26 cellular contexts compared by ENCODE assay signal in the genomic region with DNA sequence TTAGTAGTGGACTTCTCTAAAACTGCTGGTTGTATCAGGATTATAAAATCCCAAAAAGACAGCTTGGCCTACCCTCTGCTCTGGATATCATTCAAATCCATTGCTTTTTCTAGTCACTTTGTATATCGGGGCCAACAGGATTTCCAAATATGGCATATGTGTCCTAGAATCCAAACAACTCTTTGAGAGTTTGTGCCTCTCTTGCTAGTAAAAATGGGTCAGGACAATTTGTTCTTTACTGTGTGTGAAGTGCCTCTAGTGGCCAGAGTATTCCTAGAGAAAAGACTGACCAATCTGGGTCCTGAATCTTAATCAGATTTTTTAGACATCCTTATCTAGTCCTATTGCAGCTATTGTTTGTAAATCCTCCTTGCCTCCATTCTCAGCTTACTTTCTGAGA. TPM values are rescaled to one million over a fixed set of nuclear protein-coding genes. Genes with fewer than 3 reads are reported as not detected.
DNase-seq lines count a peak whose midpoint lies in the region; ATAC-seq and TF ChIP-seq lines count a peak whose summit lies in the region.
"Had no signal": no experiment of that assay in that cellular context is flagged by ENCODE, and none has a peak within 500 bp of the region (broad histone marks: within the 10 kb centered on the region; RNA-seq: fewer than 3 reads in every experiment).

No MANE protein-coding gene starts in this region.

- no peak for TF ChIP-seq EP300 in suprapubic skin (IDR thresholded peaks at IDR 0.05)

- no peaks in the 10 kb centered on the region for H3K27me3 ChIP-seq in heart left ventricle
- H3K27me3 ChIP-seq in upper lobe of right lung, result no peaks in the 10 kb centered on the region
- H3K27me3 ChIP-seq in suprapubic skin, result no peaks in the 10 kb centered on the region

- H3K27ac ChIP-seq in VCaP (no peak overlapping the region), heart left ventricle (peak overlapping the region in 7 of 12 donors; percentile 7 to 76 (median 64)), upper lobe of right lung (peak overlapping the region; percentile 44), suprapubic skin (no peak overlapping the region)
- H3K27ac ChIP-seq: KMS-11, RWPE1 had no signal

- H3K4me1 ChIP-seq in heart left ventricle (peaks cover 0 to 18% (median 7%) of the 10 kb centered on the region in 12 donors), upper lobe of right lung (no peaks in the 10 kb centered on the region), suprapubic skin (peaks cover 4% of the 10 kb centered on the region)

- H3K36me3 ChIP-seq in heart left ventricle (no peaks in the 10 kb centered on the region), upper lobe of right lung (no peaks in the 10 kb centered on the region), suprapubic skin (no peaks in the 10 kb centered on the region)

- no peaks in the 10 kb centered on the region for H3K9me3 ChIP-seq in heart left ventricle
- no peaks in the 10 kb centered on the region for H3K9me3 ChIP-seq in upper lobe of right lung
- H3K9me3 ChIP-seq in suprapubic skin, result no peaks in the 10 kb centered on the region

- intact Hi-C loops in heart left ventricle (cut with DNase I), result loop anchor here in 1 of 10 donors (2.0 kb wide), 1 partner anchor 33 kb away; the partner anchor contains the start of gene MANEA
- intact Hi-C loops in upper lobe of right lung (cut with DNase I), result no loop called here

- DNase-seq in DMS 273 (lab: John Stamatoyannopoulos, UW; ENCODE audit: unreplicated experiment) (peak; percentile 17), DMS 273 treated with DMSO at 0.1 percent for 48 hours (lab: John Stamatoyannopoulos, UW) (no peak), heart left ventricle (no peak), upper lobe of right lung (no peak), suprapubic skin (ENCODE audit: low spot score in 2 of 2) (no peak), NCI-H2171 (lab: John Stamatoyannopoulos, UW) (no peak)
- DNase-seq in stimulated activated naive CD8-positive, alpha-beta T cell treated with anti-CD3 and anti-CD28 coated beads, Interleukin-15, Interleukin-2, amounts not matched to agents 100 U/mL and 50 U/mL, for 24 hours, result no peak
- DNase-seq: 8988T; activated CD4-positive, alpha-beta memory T cell treated with anti-CD3 and anti-CD28 coated beads for 36 hours; activated CD4-positive, CD25-positive, alpha-beta regulatory T cell; activated CD8-positive, alpha-beta memory T cell treated with anti-CD3 and anti-CD28 coated beads, Interleukin-2, amount 50 U/mL, for 48 hours; aorta; CD4-positive, alpha-beta memory T cell; central memory CD4-positive, alpha-beta T cell; kidney glomerular epithelial cell; mesenchymal stem cell; naive B cell; NCI-H1694; NCI-H524 treated with DMSO at 0.1 percent for 48 hours; stimulated activated CD4-positive, alpha-beta T cell treated with anti-CD3 and anti-CD28 coated beads, Interleukin-4, amount 100 ng/mL, for 1 hour; stimulated activated naive CD4-positive, alpha-beta T cell; T-helper 9 cell had no signal

- no peak overlapping the region for H3K4me3 ChIP-seq in heart left ventricle
- no peak overlapping the region for H3K4me3 ChIP-seq in upper lobe of right lung
- no peak overlapping the region for H3K4me3 ChIP-seq in suprapubic skin

- ATAC-seq in heart left ventricle (peak in 3 of 4 donors; percentile 31 to 75 (median 47)), upper lobe of right lung (no peak)
- no peak for ATAC-seq in stimulated activated naive CD8-positive, alpha-beta T cell treated with anti-CD3 and anti-CD28 coated beads, Interleukin-15, Interleukin-2, amounts not matched to agents 100 U/mL and 50 U/mL, for 24 hours
- ATAC-seq: activated T-helper 17 cell treated with anti-CD3 and anti-CD28 coated beads, Interleukin-2, amount 50 U/mL, for 72 hours had no signal

- WGBS in heart left ventricle, 4 donors, result 76 to 85% (median 78%) methylated on average over 1 of the region's 1 CpG
- WGBS in suprapubic skin, result 84% methylated on average over 1 of the region's 1 CpG

- TF ChIP-seq CTCF in VCaP (conservative IDR thresholded peaks at IDR 0.05) (0 out of 2 replicates have a peak, but pooled peaks have one; percentile 8), heart left ventricle (IDR thresholded peaks at IDR 0.05) (peak in 6 of 12 donors; percentile 6 to 35 (median 20)), upper lobe of right lung (IDR thresholded peaks at IDR 0.05) (peak; percentile 32), suprapubic skin (IDR thresholded peaks at IDR 0.05) (no peak)

- no peak for TF ChIP-seq POLR2A in heart left ventricle (IDR thresholded peaks at IDR 0.05)
- TF ChIP-seq POLR2A in suprapubic skin (IDR thresholded peaks at IDR 0.05), result no peak

RNA-seq across cellular contexts. Expression of gene MANEA, which starts 33.5 kb away (rescaled TPM):
- total RNA-seq in heart left ventricle (1 to 10 TPM; 4.3 to 8.7 (median 5.6) TPM), upper lobe of right lung (10.6 TPM), suprapubic skin (10 to 100 TPM in 2 of 4 donors, 1 to 10 TPM in 2; 5.9 to 11.2 (median 9.4) TPM)
- 1 to 10 TPM; 2.4 to 6.3 TPM for polyA plus RNA-seq in heart left ventricle

Comparison
In these comparisons a context has a peak if more than half of its experiments do, and no peak if none do; other contexts are left out.
1. H3K27ac ChIP-seq: peak in heart left ventricle (7 of 12) and upper lobe of right lung (single experiment); none in VCaP (single experiment) and suprapubic skin (single experiment).
2. CTCF ChIP-seq: peak in VCaP (single experiment) and upper lobe of right lung (single experiment); none in suprapubic skin (0 of 2).
3. ATAC-seq: peak in heart left ventricle (3 of 4); none in upper lobe of right lung (single experiment) and stimulated activated naive CD8-positive, alpha-beta T cell treated with anti-CD3 and anti-CD28 coated beads, Interleukin-15, Interleukin-2, amounts not matched to agents 100 U/mL and 50 U/mL, for 24 hours (single experiment).